ENCODE assay signal across 18 cellular contexts in the genomic region with DNA sequence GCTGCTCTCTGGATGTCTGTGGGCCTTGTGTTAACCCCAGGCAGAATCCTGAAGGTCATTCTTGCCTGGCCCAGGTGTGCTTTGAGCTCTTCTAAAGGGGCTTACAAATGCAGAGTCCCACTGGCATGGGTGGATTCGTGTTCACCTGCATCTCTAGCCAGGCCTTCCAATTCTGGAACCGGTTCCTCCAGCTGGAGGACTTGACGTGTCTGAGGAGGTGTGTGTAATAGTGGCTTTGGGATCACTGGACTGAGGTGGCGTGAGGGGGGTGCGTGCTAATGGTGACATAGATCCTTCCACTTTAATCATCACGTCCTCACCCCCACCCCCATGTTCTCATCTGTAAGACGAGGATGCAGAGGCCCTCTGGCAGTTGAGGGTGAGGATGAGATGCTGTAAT. TPM values are rescaled to one million over a fixed set of nuclear protein-coding genes. Genes with fewer than 3 reads are reported as not detected.
DNase-seq lines count a peak whose midpoint lies in the region; ATAC-seq and TF ChIP-seq lines count a peak whose summit lies in the region.
"Had no signal": no experiment of that assay in that cellular context is flagged by ENCODE, and none has a peak within 500 bp of the region (broad histone marks: within the 10 kb centered on the region; RNA-seq: fewer than 3 reads in every experiment).

No MANE protein-coding gene starts in this region.

- no peaks in the 10 kb centered on the region for H3K9me3 ChIP-seq in Loucy (ENCODE audit: insufficient read depth, low read depth, low read length)
- H3K9me3 ChIP-seq: upper lobe of left lung had no signal

- peaks cover 55% of the 10 kb centered on the region for H3K4me1 ChIP-seq in Loucy (ENCODE audit: insufficient read depth, low read length, poor library complexity, severe bottlenecking)

- TF ChIP-seq CTCF in activated CD8-positive, alpha-beta T cell treated with anti-CD3 and anti-CD28 coated beads for 36 hours (IDR thresholded peaks at IDR 0.05), result no peak
- no peak for TF ChIP-seq CTCF in Loucy (conservative IDR thresholded peaks at IDR 0.05; ENCODE audit: low read length)

- no peaks in the 10 kb centered on the region for H3K9me3 Mint-ChIP-seq in activated CD8-positive, alpha-beta T cell treated with anti-CD3 and anti-CD28 coated beads for 36 hours
- H3K9me3 Mint-ChIP-seq in activated CD8-positive, alpha-beta T cell treated with anti-CD3 and anti-CD28 coated beads, Interleukin-2, amount 10 ng/mL, durations not matched to agents 7 days and 5 days (ENCODE audit: insufficient read depth), result no peaks in the 10 kb centered on the region
- no peaks in the 10 kb centered on the region for H3K9me3 Mint-ChIP-seq in stimulated activated naive B cell treated with anti-CD40 and anti-IgM and Interleukin-4, amounts not matched to agents 10 μg/mL and 1 μg/mL and 100 μg/mL, for 72 hours
- H3K9me3 Mint-ChIP-seq: HFFc6; T-helper 1 cell treated with Interleukin-12 subunit alpha and Interleukin-12 subunit beta and Interleukin-4 antibody, amounts not matched to agents 30 μg/mL and 1 μg/mL, for 36 hours had no signal

- no peak overlapping the region for H2AFZ ChIP-seq in Loucy (ENCODE audit: low read length)

- H3K4me1 Mint-ChIP-seq in activated CD8-positive, alpha-beta T cell treated with anti-CD3 and anti-CD28 coated beads for 36 hours (ENCODE audit: low read depth), result peaks cover 59% of the 10 kb centered on the region
- peaks cover 41% of the 10 kb centered on the region for H3K4me1 Mint-ChIP-seq in activated CD8-positive, alpha-beta T cell treated with anti-CD3 and anti-CD28 coated beads, Interleukin-2, amount 10 ng/mL, durations not matched to agents 7 days and 5 days (ENCODE audit: low read depth)
- H3K4me1 Mint-ChIP-seq in stimulated activated naive B cell treated with anti-CD40 and anti-IgM and Interleukin-4, amounts not matched to agents 10 μg/mL and 1 μg/mL and 100 μg/mL, for 72 hours, result peaks cover 39 to 77% of the 10 kb centered on the region in 2 donors

- no peaks in the 10 kb centered on the region for H3K27me3 Mint-ChIP-seq in activated CD8-positive, alpha-beta T cell treated with anti-CD3 and anti-CD28 coated beads for 36 hours
- H3K27me3 Mint-ChIP-seq in activated CD8-positive, alpha-beta T cell treated with anti-CD3 and anti-CD28 coated beads, Interleukin-2, amount 10 ng/mL, durations not matched to agents 7 days and 5 days (ENCODE audit: low read depth), result no peaks in the 10 kb centered on the region
- H3K27me3 Mint-ChIP-seq in stimulated activated naive B cell treated with anti-CD40 and anti-IgM and Interleukin-4, amounts not matched to agents 10 μg/mL and 1 μg/mL and 100 μg/mL, for 72 hours, result no peaks in the 10 kb centered on the region

- POLR2A ChIA-PET in activated CD8-positive, alpha-beta T cell treated with anti-CD3 and anti-CD28 coated beads for 36 hours (lab: Charles Lee), result interaction anchor here (1.7 kb wide), 1 partner anchor 54 kb away, joined by 6 read pairs; no protein-coding TSS in a partner anchor
- POLR2A ChIA-PET in activated CD8-positive, alpha-beta T cell treated with anti-CD3 and anti-CD28 coated beads, Interleukin-2, amount 10 ng/mL, durations not matched to agents 7 days and 5 days (lab: Charles Lee), result no interaction called here

- H3K36me3 Mint-ChIP-seq in activated CD8-positive, alpha-beta T cell treated with anti-CD3 and anti-CD28 coated beads for 36 hours (ENCODE audit: low read depth), result no peaks in the 10 kb centered on the region
- H3K36me3 Mint-ChIP-seq in activated CD8-positive, alpha-beta T cell treated with anti-CD3 and anti-CD28 coated beads, Interleukin-2, amount 10 ng/mL, durations not matched to agents 7 days and 5 days (ENCODE audit: low read depth), result peaks cover 14% of the 10 kb centered on the region
- peaks cover 0 to 8% of the 10 kb centered on the region in 2 donors for H3K36me3 Mint-ChIP-seq in stimulated activated naive B cell treated with anti-CD40 and anti-IgM and Interleukin-4, amounts not matched to agents 10 μg/mL and 1 μg/mL and 100 μg/mL, for 72 hours

- ATAC-seq in activated CD8-positive, alpha-beta T cell treated with anti-CD3 and anti-CD28 coated beads for 36 hours, result no peak
- no peak for ATAC-seq in activated CD8-positive, alpha-beta T cell treated with anti-CD3 and anti-CD28 coated beads, Interleukin-2, amount 10 ng/mL, durations not matched to agents 7 days and 5 days
- ATAC-seq in esophagus mucosa (peak; percentile 13), GM19328 (IDR thresholded peaks at IDR 0.05; ENCODE audit: unreplicated experiment) (no peak)
- no peak for ATAC-seq in stimulated activated naive B cell treated with anti-CD40 and anti-IgM and Interleukin-4, amounts not matched to agents 10 μg/mL and 1 μg/mL and 100 μg/mL, for 72 hours (replicated peaks)
- ATAC-seq: activated CD4-positive, CD25-positive, alpha-beta regulatory T cell treated with anti-CD3 and anti-CD28 coated beads, Interleukin-2, amount 50 U/mL, for 24 hours had no signal

- no peaks in the 10 kb centered on the region for H3F3A ChIP-seq in Loucy (ENCODE audit: low read depth)

- H3K4me3 Mint-ChIP-seq in activated CD8-positive, alpha-beta T cell treated with anti-CD3 and anti-CD28 coated beads for 36 hours, result no peak overlapping the region
- no peak overlapping the region for H3K4me3 Mint-ChIP-seq in activated CD8-positive, alpha-beta T cell treated with anti-CD3 and anti-CD28 coated beads, Interleukin-2, amount 10 ng/mL, durations not matched to agents 7 days and 5 days
- H3K4me3 Mint-ChIP-seq in stimulated activated naive B cell treated with anti-CD40 and anti-IgM and Interleukin-4, amounts not matched to agents 10 μg/mL and 1 μg/mL and 100 μg/mL, for 72 hours, result no peak overlapping the region
- H3K4me3 Mint-ChIP-seq: HFFc6; T-helper 1 cell treated with Interleukin-12 subunit alpha and Interleukin-12 subunit beta and Interleukin-4 antibody, amounts not matched to agents 30 μg/mL and 1 μg/mL, for 36 hours had no signal

- no peak overlapping the region for H3K27ac Mint-ChIP-seq in activated CD8-positive, alpha-beta T cell treated with anti-CD3 and anti-CD28 coated beads for 36 hours
- H3K27ac Mint-ChIP-seq in activated CD8-positive, alpha-beta T cell treated with anti-CD3 and anti-CD28 coated beads, Interleukin-2, amount 10 ng/mL, durations not matched to agents 7 days and 5 days, result no peak overlapping the region
- H3K27ac Mint-ChIP-seq in stimulated activated naive B cell treated with anti-CD40 and anti-IgM and Interleukin-4, amounts not matched to agents 10 μg/mL and 1 μg/mL and 100 μg/mL, for 72 hours, result peak overlapping the region; percentile 47
- H3K27ac Mint-ChIP-seq: HFFc6; T-helper 1 cell treated with Interleukin-12 subunit alpha and Interleukin-12 subunit beta and Interleukin-4 antibody, amounts not matched to agents 30 μg/mL and 1 μg/mL, for 36 hours had no signal

- peaks cover 50% of the 10 kb centered on the region; the same call in 1 of the 2 replicates for H3K36me3 ChIP-seq in Loucy (ENCODE audit: insufficient read depth, low read length)

- H3K4me3 ChIP-seq in Loucy (ENCODE audit: low read length, poor library complexity, severe bottlenecking), result no peak overlapping the region
- H3K4me3 ChIP-seq: smooth muscle cell, upper lobe of left lung had no signal

- H3K9ac ChIP-seq in Loucy (ENCODE audit: low read depth, low read length, poor library complexity, severe bottlenecking), result no peak overlapping the region

- H3K27me3 ChIP-seq in Loucy (ENCODE audit: insufficient read depth, low read length, poor library complexity, severe bottlenecking), result no peaks in the 10 kb centered on the region
- H3K27me3 ChIP-seq: upper lobe of left lung had no signal

- DNase-seq in activated CD8-positive, alpha-beta T cell treated with anti-CD3 and anti-CD28 coated beads for 36 hours, result peak; percentile 19
- DNase-seq in activated CD8-positive, alpha-beta T cell treated with anti-CD3 and anti-CD28 coated beads, Interleukin-2, amount 10 ng/mL, durations not matched to agents 7 days and 5 days, result no peak
- no peak for DNase-seq in stimulated activated naive B cell treated with anti-CD40 and anti-IgM and Interleukin-4, amounts not matched to agents 10 μg/mL and 1 μg/mL and 100 μg/mL, for 72 hours
- DNase-seq in MV-4-11 (lab: John Stamatoyannopoulos, UW) (no peak), superior temporal gyrus (ENCODE audit: extremely low spot score) (no peak)
- DNase-seq: activated gamma-delta T cell treated with Interleukin-2 at 50 U/mL for 16 hours, dermis blood vessel endothelial cell, erythroblast, HFFc6, NCI-H1930, Right ventricle myocardium superior had no signal

- CTCF ChIA-PET in activated CD8-positive, alpha-beta T cell treated with anti-CD3 and anti-CD28 coated beads for 36 hours (lab: Charles Lee), result interaction anchor here (1.2 to 5.3 kb wide), 9 partner anchors 8 to 215 kb away, joined by 3 to 95 read pairs (median 23); no protein-coding TSS in a partner anchor
- CTCF ChIA-PET in activated CD8-positive, alpha-beta T cell treated with anti-CD3 and anti-CD28 coated beads, Interleukin-2, amount 10 ng/mL, durations not matched to agents 7 days and 5 days (lab: Charles Lee), result interaction anchor here (3.8 to 4.8 kb wide), 3 partner anchors 65 to 198 kb away, joined by 36 to 79 read pairs (median 69); no protein-coding TSS in a partner anchor

- intact Hi-C loops in activated CD8-positive, alpha-beta T cell treated with anti-CD3 and anti-CD28 coated beads for 36 hours (cut with micrococcal nuclease), result no loop called here

- no peaks in the 10 kb centered on the region for H3K9me2 ChIP-seq in Loucy (replicated peaks; ENCODE audit: low read depth, low read length)

- H3K4me2 ChIP-seq in Loucy (ENCODE audit: low read depth, low read length, poor library complexity, severe bottlenecking), result peak overlapping the region; percentile 82
- H3K4me2 ChIP-seq: smooth muscle cell had no signal

- peaks cover 95% of the 10 kb centered on the region for H4K20me1 ChIP-seq in Loucy (ENCODE audit: insufficient read depth, low read length, poor library complexity, severe bottlenecking)

- H3K79me2 ChIP-seq in Loucy (ENCODE audit: insufficient read depth, low read length), result peaks cover 98% of the 10 kb centered on the region

RNA-seq across cellular contexts. Expression of gene GSE1, which starts 4.8 kb away (rescaled TPM):
- 10 to 100 TPM; 33.6 to 34.5 TPM for total RNA-seq in activated CD8-positive, alpha-beta T cell treated with anti-CD3 and anti-CD28 coated beads for 36 hours
- total RNA-seq in activated CD8-positive, alpha-beta T cell treated with anti-CD3 and anti-CD28 coated beads, Interleukin-2, amount 10 ng/mL, durations not matched to agents 7 days and 5 days, result 10 to 100 TPM; 48.9 to 51.4 TPM
- 23.9 TPM for total RNA-seq in esophagus mucosa
